17 cellular contexts compared by ENCODE assay signal in genomic region chr7:72818663-72819366, GRCh38. TPM values are rescaled to one million over a fixed set of nuclear protein-coding genes. Genes with fewer than 3 reads are reported as not detected.
DNase-seq lines count a peak whose midpoint lies in the region; ATAC-seq and TF ChIP-seq lines count a peak whose summit lies in the region.
"Had no signal": no experiment of that assay in that cellular context is flagged by ENCODE, and none has a peak within 500 bp of the region (broad histone marks: within the 10 kb centered on the region; RNA-seq: fewer than 3 reads in every experiment).

No MANE protein-coding gene starts in this region.

- H3K9me3 Mint-ChIP-seq in CD14-positive monocyte (peaks cover 0 to 5% (median 3%) of the 10 kb centered on the region in 7 donors), natural killer cell (peaks cover 0 to 2% of the 10 kb centered on the region in 2 donors)
- H3K9me3 Mint-ChIP-seq in activated T-helper 17 cell treated with anti-CD3 and anti-CD28 coated beads, Interleukin-2, amount 50 U/mL, for 72 hours: no peaks in the 10 kb centered on the region
- no peaks in the 10 kb centered on the region for H3K9me3 Mint-ChIP-seq in stimulated activated memory B cell treated with anti-CD40 and anti-IgM and Interleukin-4, amounts not matched to agents 10 μg/mL and 1 μg/mL and 100 μg/mL, for 72 hours

- H3K27me3 Mint-ChIP-seq in CD14-positive monocyte (ENCODE audit: low read depth in 3 of 3) (peaks cover 0 to 2% (median 0%) of the 10 kb centered on the region in 3 donors), natural killer cell (ENCODE audit: low read depth in 2 of 2) (no peaks in the 10 kb centered on the region)
- H3K27me3 Mint-ChIP-seq in activated T-helper 17 cell treated with anti-CD3 and anti-CD28 coated beads, Interleukin-2, amount 50 U/mL, for 72 hours: no peaks in the 10 kb centered on the region
- H3K27me3 Mint-ChIP-seq in stimulated activated memory B cell treated with anti-CD40 and anti-IgM and Interleukin-4, amounts not matched to agents 10 μg/mL and 1 μg/mL and 100 μg/mL, for 72 hours: no peaks in the 10 kb centered on the region

- H3K4me3 Mint-ChIP-seq in CD14-positive monocyte: no peak overlapping the region
- H3K4me3 Mint-ChIP-seq in activated T-helper 17 cell treated with anti-CD3 and anti-CD28 coated beads, Interleukin-2, amount 50 U/mL, for 72 hours: no peak overlapping the region
- peak overlapping the region; percentile 25 for H3K4me3 Mint-ChIP-seq in natural killer cell
- no peak overlapping the region for H3K4me3 Mint-ChIP-seq in stimulated activated memory B cell treated with anti-CD40 and anti-IgM and Interleukin-4, amounts not matched to agents 10 μg/mL and 1 μg/mL and 100 μg/mL, for 72 hours

- no peak overlapping the region for H2AFZ ChIP-seq in smooth muscle cell (ENCODE audit: low read depth)

- H3K4me1 ChIP-seq in smooth muscle cell (ENCODE audit: low read depth): no peaks in the 10 kb centered on the region

- H3K9me3 ChIP-seq in smooth muscle cell (replicated peaks; ENCODE audit: low read depth): no peaks in the 10 kb centered on the region
- H3K9me3 ChIP-seq: MG63 had no signal

- peaks cover 14% of the 10 kb centered on the region for H3K4me1 Mint-ChIP-seq in CD14-positive monocyte
- no peaks in the 10 kb centered on the region for H3K4me1 Mint-ChIP-seq in activated T-helper 17 cell treated with anti-CD3 and anti-CD28 coated beads, Interleukin-2, amount 50 U/mL, for 72 hours
- H3K4me1 Mint-ChIP-seq in natural killer cell: peaks cover 18 to 27% of the 10 kb centered on the region in 2 donors
- no peaks in the 10 kb centered on the region for H3K4me1 Mint-ChIP-seq in stimulated activated memory B cell treated with anti-CD40 and anti-IgM and Interleukin-4, amounts not matched to agents 10 μg/mL and 1 μg/mL and 100 μg/mL, for 72 hours

- H4K20me1 ChIP-seq in smooth muscle cell (ENCODE audit: low read depth): no peaks in the 10 kb centered on the region

- intact Hi-C loops in CD14-positive monocyte (cut with micrococcal nuclease): no loop called here
- intact Hi-C loops in natural killer cell (cut with micrococcal nuclease): no loop called here

- no peak for TF ChIP-seq POLR2A in NB4 (IDR thresholded peaks at IDR 0.05; ENCODE audit: extremely low read depth, insufficient read length)

- H3K27ac Mint-ChIP-seq in CD14-positive monocyte (peak overlapping the region in 6 of 7 donors; percentile 8 to 81 (median 70)), natural killer cell (peak overlapping the region; percentile 35 to 68)
- H3K27ac Mint-ChIP-seq in activated T-helper 17 cell treated with anti-CD3 and anti-CD28 coated beads, Interleukin-2, amount 50 U/mL, for 72 hours: peak overlapping the region; percentile 41
- H3K27ac Mint-ChIP-seq in stimulated activated memory B cell treated with anti-CD40 and anti-IgM and Interleukin-4, amounts not matched to agents 10 μg/mL and 1 μg/mL and 100 μg/mL, for 72 hours: no peak overlapping the region

- H3F3A ChIP-seq in smooth muscle cell (ENCODE audit: low read depth): no peaks in the 10 kb centered on the region

- H3K36me3 Mint-ChIP-seq in CD14-positive monocyte: peaks cover 20 to 45% of the 10 kb centered on the region in 2 donors
- peaks cover 28% of the 10 kb centered on the region for H3K36me3 Mint-ChIP-seq in activated T-helper 17 cell treated with anti-CD3 and anti-CD28 coated beads, Interleukin-2, amount 50 U/mL, for 72 hours (ENCODE audit: low read depth)
- no peaks in the 10 kb centered on the region for H3K36me3 Mint-ChIP-seq in natural killer cell
- H3K36me3 Mint-ChIP-seq in stimulated activated memory B cell treated with anti-CD40 and anti-IgM and Interleukin-4, amounts not matched to agents 10 μg/mL and 1 μg/mL and 100 μg/mL, for 72 hours: peaks cover 36% of the 10 kb centered on the region

- H3K27me3 ChIP-seq in smooth muscle cell (ENCODE audit: low read depth): no peaks in the 10 kb centered on the region
- H3K27me3 ChIP-seq: BLaER1 treated with 17β-estradiol and CSF1 and Interleukin-3, amounts not matched to agents 10 nM and 100 nM; MG63 had no signal

- H3K27ac ChIP-seq in smooth muscle cell (ENCODE audit: low read depth): no peak overlapping the region
- H3K27ac ChIP-seq: BLaER1 treated with 17β-estradiol and CSF1 and Interleukin-3, amounts not matched to agents 10 nM and 100 nM; SK-N-MC had no signal

- no peaks in the 10 kb centered on the region for H3K36me3 ChIP-seq in smooth muscle cell (ENCODE audit: low read depth)
- H3K36me3 ChIP-seq: MG63 had no signal

- H3K4me2 ChIP-seq in smooth muscle cell: no peak overlapping the region
- H3K4me2 ChIP-seq: BLaER1 treated with 17β-estradiol and CSF1 and Interleukin-3, amounts not matched to agents 10 nM and 100 nM had no signal

- DNase-seq in CD14-positive monocyte (ENCODE audit: low spot score) (no peak), NB4 (ENCODE audit: low read depth) (peak; percentile 31), natural killer cell (peak; percentile 31), NCI-H1105 treated with DMSO at 0.1 percent for 48 hours (lab: John Stamatoyannopoulos, UW) (no peak), smooth muscle cell (lab: John Stamatoyannopoulos, UW; ENCODE audit: unreplicated experiment) (no peak), NCI-H1694 (lab: John Stamatoyannopoulos, UW) (no peak)
- DNase-seq: IMR-90, Karpas-422, MG63, NCI-H1417 treated with DMSO at 0.1 percent for 48 hours, NCI-H2029 treated with DMSO at 0.1 percent for 48 hours, NCI-H774, Right ventricle myocardium superior had no signal

- H3K79me2 ChIP-seq in smooth muscle cell (ENCODE audit: low read depth): no peaks in the 10 kb centered on the region

- 93% methylated on average over 11 of the region's 11 CpGs for WGBS in smooth muscle cell (ENCODE audit: low lambda C conversion rate)

- H3K4me3 ChIP-seq in NB4 (ENCODE audit: low read depth, low read length) (no peak overlapping the region), smooth muscle cell (no peak overlapping the region)
- H3K4me3 ChIP-seq: BLaER1 treated with 17β-estradiol and CSF1 and Interleukin-3, amounts not matched to agents 10 nM and 100 nM; MG63; SK-N-MC had no signal

- H3K9ac ChIP-seq in smooth muscle cell (ENCODE audit: low read depth): no peak overlapping the region
- H3K9ac ChIP-seq: BLaER1 treated with 17β-estradiol and CSF1 and Interleukin-3, amounts not matched to agents 10 nM and 100 nM had no signal

- no peak for ATAC-seq in activated T-helper 17 cell treated with anti-CD3 and anti-CD28 coated beads, Interleukin-2, amount 50 U/mL, for 72 hours (replicated peaks)
- peak; percentile 88 to 98 (median 96) for ATAC-seq in natural killer cell
- no peak for ATAC-seq in stimulated activated memory B cell treated with anti-CD40 and anti-IgM and Interleukin-4, amounts not matched to agents 10 μg/mL and 1 μg/mL and 100 μg/mL, for 72 hours

- TF ChIP-seq CTCF in CD14-positive monocyte (IDR thresholded peaks at IDR 0.05) (no peak), NB4 (IDR thresholded peaks at IDR 0.05; ENCODE audit: low read depth, low read length) (no peak), natural killer cell (IDR thresholded peaks at IDR 0.05) (no peak), smooth muscle cell (IDR thresholded peaks at IDR 0.05; ENCODE audit: borderline replicate concordance, insufficient read depth, poor library complexity, severe bottlenecking) (no peak)

RNA-seq across cellular contexts. Expression of gene TYW1B, which starts 9.2 kb away (rescaled TPM):
- polyA plus RNA-seq in CD14-positive monocyte (under 1 TPM; 0.17 to 0.31 TPM), smooth muscle cell (0.75 and 1.6 TPM in 2 replicates)
- 1 to 10 TPM; 2.0 to 2.9 TPM for total RNA-seq in activated T-helper 17 cell treated with anti-CD3 and anti-CD28 coated beads, Interleukin-2, amount 50 U/mL, for 72 hours
- total RNA-seq in natural killer cell (10 to 100 TPM in 1 of 3 donors, 1 to 10 TPM in 2; 7.2 to 12.9 (median 7.9) TPM), smooth muscle cell (0.40 and 2.3 TPM in 2 replicates)

Comparison
In these comparisons a context has a peak if more than half of its experiments do, and no peak if none do; other contexts are left out.
1. DNase-seq: peak in NB4 (single experiment) and natural killer cell (single experiment); none in CD14-positive monocyte (single experiment), NCI-H1105 treated with DMSO at 0.1 percent for 48 hours (single experiment), smooth muscle cell (single experiment) and NCI-H1694 (single experiment).
2. ATAC-seq: peak in natural killer cell (3 of 3); none in activated T-helper 17 cell treated with anti-CD3 and anti-CD28 coated beads, Interleukin-2, amount 50 U/mL, for 72 hours (single experiment) and stimulated activated memory B cell treated with anti-CD40 and anti-IgM and Interleukin-4, amounts not matched to agents 10 μg/mL and 1 μg/mL and 100 μg/mL, for 72 hours (single experiment).